ENCODE assay signal across 9 cellular contexts in the genomic region with DNA sequence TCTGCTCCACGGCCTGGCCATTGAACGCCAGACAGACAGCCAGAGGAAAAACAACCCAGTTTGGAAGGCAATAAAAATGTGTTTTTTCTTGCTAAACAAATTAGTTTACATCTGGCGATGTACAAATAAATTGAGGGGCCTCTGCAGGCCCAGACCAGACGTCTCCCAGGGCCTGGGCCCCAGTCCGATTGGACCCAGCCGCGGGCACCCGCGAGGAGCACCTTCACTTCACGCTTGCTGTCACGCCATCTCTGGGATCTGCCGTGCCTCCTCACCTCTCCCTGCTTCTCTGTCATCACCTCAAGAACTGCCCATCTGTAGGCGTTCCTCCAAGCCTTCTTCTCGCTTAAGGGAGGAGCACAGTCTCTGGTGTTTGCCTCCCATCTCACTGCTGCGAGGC.
"Had no signal": no experiment of that assay in that cellular context is flagged by ENCODE, and none has a peak within 500 bp of the region (broad histone marks: within the 10 kb centered on the region; RNA-seq: fewer than 3 reads in every experiment).

No MANE protein-coding gene starts in this region.

- H3K27ac ChIP-seq: GM23248 had no signal

- H3K4me3 Mint-ChIP-seq: GM23338, H9, HFFc6 had no signal

- H3K9ac ChIP-seq: GM23248 had no signal

- H3K4me2 ChIP-seq: GM23338 had no signal

- H3K4me3 ChIP-seq: GM23248, GM23338, HAP-1 had no signal

- H3K9me3 Mint-ChIP-seq: GM23338, H9, HFFc6 had no signal

- H3K27ac Mint-ChIP-seq: GM23338, H9, HFFc6 had no signal

- H2AFZ ChIP-seq: GM23248, GM23338 had no signal

- ATAC-seq: GM23338, HCT116 had no signal

- H3K9me3 ChIP-seq: HAP-1 had no signal

- H3K36me3 ChIP-seq: HAP-1 had no signal

- H3K4me1 ChIP-seq: HAP-1 had no signal

- DNase-seq: GM23248, GOT3, H7, H9, HCEC 1CT, HFFc6 had no signal
